1 cellular context compared by ENCODE assay signal in genomic region chr15:44728232-44728575, GRCh38.
TF ChIP-seq lines count a peak whose summit lies in the region.
"Not testable (repeated sequence)": the region's sequence is repeated elsewhere in the genome, so short reads cannot be mapped to it uniquely, and the experiment has no call there.

No MANE protein-coding gene starts in this region.

TF ChIP-seq in K562, 482 proteins besides CTCF, POLR2A, EP300 and RAD21:
- TF ChIP-seq TOE1 (IDR thresholded peaks at IDR 0.05; ENCODE audit: borderline replicate concordance) (peak; percentile 65; the same call in 1 of the 2 replicates), SMARCA5 (IDR thresholded peaks at IDR 0.05) (peak; percentile 88), NFRKB (IDR thresholded peaks at IDR 0.05; ENCODE audit: low read depth) (peak; percentile 57; the same call in 1 of the 2 replicates), MLLT1 (IDR thresholded peaks at IDR 0.05) (0 out of 4 replicates have a peak, but pooled peaks have one; percentile 25 to 35), ZBTB26 (CRISPR knock-in tag; IDR thresholded peaks at IDR 0.05) (0 out of 2 replicates have a peak, but pooled peaks have one; percentile 52), ZNF165 (CRISPR knock-in tag; IDR thresholded peaks at IDR 0.05; ENCODE audit: borderline replicate concordance) (peak; percentile 14; the same call in 1 of the 2 replicates), RBM25 (IDR thresholded peaks at IDR 0.05; ENCODE audit: low read depth, low read length, severe bottlenecking) (peak; percentile 31), DMBX1 (CRISPR knock-in tag; IDR thresholded peaks at IDR 0.05; ENCODE audit: borderline replicate concordance) (0 out of 2 replicates have a peak, but pooled peaks have one; percentile 38), TSC22D4 (tag; IDR thresholded peaks at IDR 0.05) (peak; percentile 53; the same call in 1 of the 2 replicates), ZBTB40 (IDR thresholded peaks at IDR 0.05) (0 out of 2 replicates have a peak, but pooled peaks have one; percentile 47), AFF1 (IDR thresholded peaks at IDR 0.05; ENCODE audit: low read depth in 1 of 2, partially characterized antibody in 2 of 2) (peak in 1 of 2 experiments; percentile 33), HDGF (IDR thresholded peaks at IDR 0.05) (0 out of 2 replicates have a peak, but pooled peaks have one; percentile 39), BCOR (IDR thresholded peaks at IDR 0.05) (peak; percentile 92), CEBPB (tag; IDR thresholded peaks at IDR 0.05) (0 out of 2 replicates have a peak, but pooled peaks have one; percentile 10), THRA (IDR thresholded peaks at IDR 0.05) (0 out of 2 replicates have a peak, but pooled peaks have one; percentile 26)
- TF ChIP-seq TOE1 (CRISPR knock-in tag; IDR thresholded peaks at IDR 0.05; ENCODE audit: borderline replicate concordance, low read depth); ZBTB40 (CRISPR knock-in tag; IDR thresholded peaks at IDR 0.05): not testable (repeated sequence)
TF ChIP-seq in K562: peak in this region for 15; not testable (repeated sequence) for 467.
